Comparison of ENCODE assay signal across 37 cellular contexts in genomic region chr5:16137177-16137576, GRCh38. TPM values are rescaled to one million over a fixed set of nuclear protein-coding genes. Genes with fewer than 3 reads are reported as not detected.
"Had no signal": no experiment of that assay in that cellular context is flagged by ENCODE, and none has a peak within 500 bp of the region (broad histone marks: within the 10 kb centered on the region; RNA-seq: fewer than 3 reads in every experiment).

No MANE protein-coding gene starts in this region.

- H3K9me3 ChIP-seq: Peyer's patch had no signal

- H3K4me1 ChIP-seq: Peyer's patch had no signal

- H3K36me3 ChIP-seq: MG63, Peyer's patch had no signal

- ATAC-seq: activated naive CD8-positive, alpha-beta T cell treated with anti-CD3 and anti-CD28 coated beads, Interleukin-2, amount 50 U/mL, for 24 hours; activated T-cell treated with anti-CD3 and anti-CD28 coated beads, Interleukin-2, amount 50 U/mL, for 4 hours; PC-3 had no signal

- H3K4me3 ChIP-seq: MG63, Peyer's patch, SK-N-MC had no signal

- DNase-seq: activated B cell treated with CpG ODN at 0.5 μM for 24 hours; activated CD4-positive, alpha-beta memory T cell treated with anti-CD3 and anti-CD28 coated beads for 36 hours; activated CD4-positive, alpha-beta T cell treated with anti-CD3 and anti-CD28 coated beads for 4 hours; activated CD4-positive, alpha-beta T cell treated with anti-CD3 and anti-CD28 coated beads, Interleukin-2, amount 50 U/mL, for 1 hour; activated CD4-positive, CD25-positive, alpha-beta regulatory T cell treated with anti-CD3 and anti-CD28 coated beads, Interleukin-2, amount 50 U/mL, for 72 hours; activated CD8-positive, alpha-beta memory T cell treated with anti-CD3 and anti-CD28 coated beads, Interleukin-2, amount 50 U/mL, for 4 hours; activated gamma-delta T cell treated with Interleukin-2 at 50 U/mL for 16 hours; activated naive CD4-positive, alpha-beta T cell treated with anti-CD3 and anti-CD28 coated beads for 36 hours; activated naive CD8-positive, alpha-beta T cell treated with anti-CD3 and anti-CD28 coated beads, Interleukin-2, amount 50 U/mL, for 24 hours; activated T-cell treated with anti-CD3 and anti-CD28 coated beads for 4 hours; activated T-cell treated with anti-CD3 and anti-CD28 coated beads, Interleukin-2, amount 50 U/mL, for 4 hours; anterior cingulate cortex; central memory CD4-positive, alpha-beta T cell; Kasumi-1; KBM-7; MG63; NCI-H1048; NCI-H1105 treated with DMSO at 0.1 percent for 48 hours; NCI-H1436; NCI-H1694; NCI-H1930; NCI-H2081 treated with DMSO at 0.1 percent for 48 hours; NCI-H226; NCI-H446 treated with DMSO at 0.1 percent for 48 hours; NCI-H69; NK-92 treated with Interleukin-12 subunit alpha and Interleukin-12 subunit beta, amount 100 ng/mL, for 24 hours; PC-3; Peyer's patch; RPMI8226; SW 1271; T-helper 1 cell; T-helper 2 cell; T-helper 9 cell had no signal

- H3K27me3 ChIP-seq: MG63, Peyer's patch had no signal

- H3K27ac ChIP-seq: Peyer's patch, SK-N-MC, VCaP had no signal

RNA-seq across cellular contexts. Expression of gene MARCHF11, which starts 42.4 kb away (rescaled TPM):
- total RNA-seq: activated B cell treated with CpG ODN at 0.5 μM for 24 hours; activated CD4-positive, alpha-beta memory T cell treated with anti-CD3 and anti-CD28 coated beads for 36 hours; activated naive CD4-positive, alpha-beta T cell treated with anti-CD3 and anti-CD28 coated beads for 36 hours; activated T-cell treated with anti-CD3 and anti-CD28 coated beads, Interleukin-2, amount 50 U/mL, for 4 hours; activated T-helper 1 cell treated with anti-CD3 and anti-CD28 coated beads, Interleukin-12 subunit alpha, Interleukin-12 subunit beta, Interleukin-2, Interleukin-4 antibody, amounts not matched to agents 30 ng/mL and 10 ng/mL and 1 ng/mL, durations not matched to agents 14 hours and 24 hours and 36 hours; bronchial epithelial cell; PC-3; Peyer's patch had no signal
